ENCODE assay signal across 23 cellular contexts in genomic region chr3:66470956-66471686, GRCh38. TPM values are rescaled to one million over a fixed set of nuclear protein-coding genes. Genes with fewer than 3 reads are reported as not detected.
DNase-seq lines count a peak whose midpoint lies in the region; ATAC-seq and TF ChIP-seq lines count a peak whose summit lies in the region.
"Had no signal": no experiment of that assay in that cellular context is flagged by ENCODE, and none has a peak within 500 bp of the region (broad histone marks: within the 10 kb centered on the region; RNA-seq: fewer than 3 reads in every experiment).

No MANE protein-coding gene starts in this region.

- H2AK5ac ChIP-seq in mesendoderm (ENCODE audit: low read length), result no peak overlapping the region

- DNase-seq in T-helper 1 cell (no peak), mesendoderm (no peak), NCI-H524 (lab: John Stamatoyannopoulos, UW) (no peak)
- DNase-seq: activated CD4-positive, alpha-beta T cell treated with anti-CD3 and anti-CD28 coated beads for 48 hours; activated naive CD4-positive, alpha-beta T cell; cerebellar nuclear complex; DMS79; foreskin fibroblast; HFFc6; left ventricle myocardium inferior; NCI-H1105 treated with DMSO at 0.1 percent for 48 hours; NCI-H2081; small intestine; stimulated activated naive CD4-positive, alpha-beta T cell; tibial artery had no signal

- no peak overlapping the region for H2BK5ac ChIP-seq in mesendoderm (ENCODE audit: low read length)

- peaks cover 10% of the 10 kb centered on the region for H3K4me1 ChIP-seq in mesendoderm (ENCODE audit: control insufficient read depth, low read depth, low read length)

- H3K79me2 ChIP-seq in mesendoderm (ENCODE audit: control insufficient read depth, insufficient read depth, low read length), result peaks cover 37% of the 10 kb centered on the region

- no peak overlapping the region for H2BK120ac ChIP-seq in mesendoderm (ENCODE audit: low read depth, low read length)

- peaks cover 18% of the 10 kb centered on the region for H3K79me1 ChIP-seq in mesendoderm (ENCODE audit: low read length)

- no peaks in the 10 kb centered on the region for H3K27me3 Mint-ChIP-seq in T-helper 1 cell treated with Interleukin-12 subunit alpha and Interleukin-12 subunit beta and Interleukin-4 antibody, amounts not matched to agents 30 μg/mL and 1 μg/mL, for 36 hours (ENCODE audit: low read depth)

- H3K27ac ChIP-seq in C4-2B, result peak overlapping the region; percentile 64
- H3K27ac ChIP-seq in VCaP, result peak overlapping the region; percentile 96
- no peak overlapping the region for H3K27ac ChIP-seq in mesendoderm (ENCODE audit: low read depth, low read length)
- H3K27ac ChIP-seq: 22Rv1, left ventricle myocardium inferior, tibial artery had no signal

- no peak overlapping the region for H2BK15ac ChIP-seq in mesendoderm (replicated peaks; ENCODE audit: low read depth)

- H3K4ac ChIP-seq in mesendoderm (ENCODE audit: low read depth, low read length), result no peak overlapping the region

- H3K18ac ChIP-seq in mesendoderm (ENCODE audit: low read length), result no peak overlapping the region

- no peaks in the 10 kb centered on the region for H3K36me3 ChIP-seq in mesendoderm (ENCODE audit: control insufficient read depth, insufficient read depth, low read length)
- H3K36me3 ChIP-seq: left ventricle myocardium inferior, tibial artery had no signal

- H3K4me3 ChIP-seq in mesendoderm (ENCODE audit: low read length), result no peak overlapping the region
- H3K4me3 ChIP-seq: left ventricle myocardium inferior, tibial artery had no signal

- H3K4me1 Mint-ChIP-seq in T-helper 1 cell treated with Interleukin-12 subunit alpha and Interleukin-12 subunit beta and Interleukin-4 antibody, amounts not matched to agents 30 μg/mL and 1 μg/mL, for 36 hours (ENCODE audit: low read depth), result peaks cover 36% of the 10 kb centered on the region

- no peak for ATAC-seq in GM21786 (IDR thresholded peaks at IDR 0.05; ENCODE audit: unreplicated experiment)
- no peak for ATAC-seq in HG03432 (IDR thresholded peaks at IDR 0.05; ENCODE audit: unreplicated experiment)
- ATAC-seq: HepG2, Right ventricle myocardium inferior had no signal

- no peak overlapping the region for H3K4me3 Mint-ChIP-seq in T-helper 1 cell treated with Interleukin-12 subunit alpha and Interleukin-12 subunit beta and Interleukin-4 antibody, amounts not matched to agents 30 μg/mL and 1 μg/mL, for 36 hours
- H3K4me3 Mint-ChIP-seq: HFFc6 had no signal

- no peaks in the 10 kb centered on the region for H3K9me3 Mint-ChIP-seq in T-helper 1 cell treated with Interleukin-12 subunit alpha and Interleukin-12 subunit beta and Interleukin-4 antibody, amounts not matched to agents 30 μg/mL and 1 μg/mL, for 36 hours
- H3K9me3 Mint-ChIP-seq: HFFc6 had no signal

- H3K27me3 ChIP-seq in mesendoderm (ENCODE audit: insufficient read depth, low read length, poor library complexity), result no peaks in the 10 kb centered on the region
- H3K27me3 ChIP-seq: tibial artery had no signal

- H3K23ac ChIP-seq in mesendoderm (ENCODE audit: low read length), result no peak overlapping the region

- H3K36me3 Mint-ChIP-seq in T-helper 1 cell treated with Interleukin-12 subunit alpha and Interleukin-12 subunit beta and Interleukin-4 antibody, amounts not matched to agents 30 μg/mL and 1 μg/mL, for 36 hours (ENCODE audit: low read depth), result peaks cover 7% of the 10 kb centered on the region

- H4K5ac ChIP-seq in mesendoderm (ENCODE audit: low read length), result no peak overlapping the region

- peak overlapping the region; percentile 36 for H3K27ac Mint-ChIP-seq in T-helper 1 cell treated with Interleukin-12 subunit alpha and Interleukin-12 subunit beta and Interleukin-4 antibody, amounts not matched to agents 30 μg/mL and 1 μg/mL, for 36 hours
- H3K27ac Mint-ChIP-seq: HFFc6 had no signal

- peak overlapping the region; percentile 17 for H3K56ac ChIP-seq in mesendoderm (ENCODE audit: low read length)

- H4K8ac ChIP-seq in mesendoderm (ENCODE audit: low read depth, low read length), result no peak overlapping the region

- TF ChIP-seq CTCF in C4-2B (conservative IDR thresholded peaks at IDR 0.05) (no peak), VCaP (conservative IDR thresholded peaks at IDR 0.05) (no peak)

- no peak overlapping the region for H3K4me2 ChIP-seq in mesendoderm (ENCODE audit: low read length)

- WGBS in mesendoderm (ENCODE audit: extremely low coverage, insufficient coverage, low lambda C conversion rate), result no CpG with 5 or more reads among the region's 10 CpGs

- H3K9ac ChIP-seq in mesendoderm (ENCODE audit: low read length), result no peak overlapping the region

RNA-seq across cellular contexts. Expression of gene LRIG1, which starts 29.7 kb away (rescaled TPM):
- 10.9 TPM for polyA plus RNA-seq in mesendoderm (2013, experiment 1 of 2)
- 12.6 TPM for polyA plus RNA-seq in mesendoderm (2013, experiment 2 of 2)
